In genomic region chr18:269480-270090, GRCh38 we compare ENCODE assay signal across 2 cellular contexts.
TF ChIP-seq lines count a peak whose summit lies in the region.

No MANE protein-coding gene starts in this region.

TF ChIP-seq in GM12878, 131 proteins besides CTCF, POLR2A, EP300 and RAD21:
- TF ChIP-seq BCLAF1 (IDR thresholded peaks at IDR 0.05) (no peak), TCF3 (IDR thresholded peaks at IDR 0.05; ENCODE audit: borderline replicate concordance, insufficient read depth, low read depth, low read length) (no peak), BACH1 (IDR thresholded peaks at IDR 0.05; ENCODE audit: borderline replicate concordance) (no peak), RFX5 (IDR thresholded peaks at IDR 0.05; ENCODE audit: low read depth, low read length) (no peak), STAT3 (IDR thresholded peaks at IDR 0.05; ENCODE audit: low read depth, low read length) (no peak), SMAD5 (IDR thresholded peaks at IDR 0.05; ENCODE audit: low read depth) (no peak), MYB (IDR thresholded peaks at IDR 0.05; ENCODE audit: borderline replicate concordance, low read depth, low read length) (no peak)
- TF ChIP-seq, protein P1, sequence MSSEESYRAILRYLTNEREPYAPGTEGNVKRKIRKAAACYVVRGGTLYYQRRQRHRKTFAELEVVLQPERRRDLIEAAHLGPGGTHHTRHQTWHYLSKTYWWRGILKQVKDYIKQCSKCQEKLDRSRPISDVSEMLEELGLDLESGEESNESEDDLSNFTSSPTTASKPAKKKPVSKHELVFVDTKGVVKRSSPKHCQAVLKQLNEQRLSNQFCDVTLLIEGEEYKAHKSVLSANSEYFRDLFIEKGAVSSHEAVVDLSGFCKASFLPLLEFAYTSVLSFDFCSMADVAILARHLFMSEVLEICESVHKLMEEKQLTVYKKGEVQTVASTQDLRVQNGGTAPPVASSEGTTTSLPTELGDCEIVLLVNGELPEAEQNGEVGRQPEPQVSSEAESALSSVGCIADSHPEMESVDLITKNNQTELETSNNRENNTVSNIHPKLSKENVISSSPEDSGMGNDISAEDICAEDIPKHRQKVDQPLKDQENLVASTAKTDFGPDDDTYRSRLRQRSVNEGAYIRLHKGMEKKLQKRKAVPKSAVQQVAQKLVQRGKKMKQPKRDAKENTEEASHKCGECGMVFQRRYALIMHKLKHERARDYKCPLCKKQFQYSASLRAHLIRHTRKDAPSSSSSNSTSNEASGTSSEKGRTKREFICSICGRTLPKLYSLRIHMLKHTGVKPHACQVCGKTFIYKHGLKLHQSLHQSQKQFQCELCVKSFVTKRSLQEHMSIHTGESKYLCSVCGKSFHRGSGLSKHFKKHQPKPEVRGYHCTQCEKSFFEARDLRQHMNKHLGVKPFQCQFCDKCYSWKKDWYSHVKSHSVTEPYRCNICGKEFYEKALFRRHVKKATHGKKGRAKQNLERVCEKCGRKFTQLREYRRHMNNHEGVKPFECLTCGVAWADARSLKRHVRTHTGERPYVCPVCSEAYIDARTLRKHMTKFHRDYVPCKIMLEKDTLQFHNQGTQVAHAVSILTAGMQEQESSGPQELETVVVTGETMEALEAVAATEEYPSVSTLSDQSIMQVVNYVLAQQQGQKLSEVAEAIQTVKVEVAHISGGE (CRISPR knock-in tag; IDR thresholded peaks at IDR 0.05): no peak
- TF ChIP-seq, protein P2, sequence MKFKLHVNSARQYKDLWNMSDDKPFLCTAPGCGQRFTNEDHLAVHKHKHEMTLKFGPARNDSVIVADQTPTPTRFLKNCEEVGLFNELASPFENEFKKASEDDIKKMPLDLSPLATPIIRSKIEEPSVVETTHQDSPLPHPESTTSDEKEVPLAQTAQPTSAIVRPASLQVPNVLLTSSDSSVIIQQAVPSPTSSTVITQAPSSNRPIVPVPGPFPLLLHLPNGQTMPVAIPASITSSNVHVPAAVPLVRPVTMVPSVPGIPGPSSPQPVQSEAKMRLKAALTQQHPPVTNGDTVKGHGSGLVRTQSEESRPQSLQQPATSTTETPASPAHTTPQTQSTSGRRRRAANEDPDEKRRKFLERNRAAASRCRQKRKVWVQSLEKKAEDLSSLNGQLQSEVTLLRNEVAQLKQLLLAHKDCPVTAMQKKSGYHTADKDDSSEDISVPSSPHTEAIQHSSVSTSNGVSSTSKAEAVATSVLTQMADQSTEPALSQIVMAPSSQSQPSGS (IDR thresholded peaks at IDR 0.05; ENCODE audit: low read length): no peak

TF ChIP-seq in neural cell, 6 proteins besides CTCF, POLR2A, EP300 and RAD21:
- TF ChIP-seq EZH2 (IDR thresholded peaks at IDR 0.05; ENCODE audit: borderline replicate concordance, insufficient read depth, low read length, poor library complexity, severe bottlenecking) (no peak), REST (IDR thresholded peaks at IDR 0.05; ENCODE audit: borderline replicate concordance) (no peak)
TF ChIP-seq in neural cell: peak in this region for 0.
